In genomic region chr10:73886085-73886529, GRCh38 we compare ENCODE assay signal across 8 cellular contexts. TPM values are rescaled to one million over a fixed set of nuclear protein-coding genes. Genes with fewer than 3 reads are reported as not detected.
A peak's percentile ranks its signal among the peaks of the same experiment; 100 is the strongest.
DNase-seq lines count a peak whose midpoint lies in the region; ATAC-seq, FAIRE-seq and TF ChIP-seq lines count a peak whose summit lies in the region.

No MANE protein-coding gene starts in this region.

- no peak overlapping the region for H3K4me3 ChIP-seq in fibroblast of villous mesenchyme (ENCODE audit: low read depth, low read length)
- no peak overlapping the region for H3K4me3 ChIP-seq in thoracic aorta

- H3K4me1 ChIP-seq in thoracic aorta (ENCODE audit: control insufficient read depth in 1 of 2, low read depth in 2 of 2) = peaks cover 26 to 39% of the 10 kb centered on the region in 2 donors

- ATAC-seq in GM18505 (IDR thresholded peaks at IDR 0.05; ENCODE audit: unreplicated experiment) (peak; percentile 53), thoracic aorta (ENCODE audit: insufficient number of reproducible peaks, low FRiP score, low read depth) (peak; percentile 65)

- peak; percentile 82 for TF ChIP-seq CTCF in fibroblast of villous mesenchyme (IDR thresholded peaks at IDR 0.05; ENCODE audit: insufficient read depth, low read depth, low read length)
- TF ChIP-seq CTCF in thoracic aorta (IDR thresholded peaks at IDR 0.05) = peak; percentile 84

- H3K9me3 ChIP-seq in thoracic aorta = no peaks in the 10 kb centered on the region

- no peak for TF ChIP-seq POLR2A in GM18505 (IDR thresholded peaks at IDR 0.05; ENCODE audit: borderline replicate concordance, extremely low read depth, insufficient read depth, insufficient read length)

- no peak for FAIRE-seq in RCC 7860 (lab: Jason Lieb, UNC)

- H3K36me3 ChIP-seq in thoracic aorta = no peaks in the 10 kb centered on the region

- DNase-seq in AG08395 (ENCODE audit: low spot score) (peak; percentile 84), HK-2 (ENCODE audit: unreplicated experiment) (peak; percentile 83), RCC 7860 (ENCODE audit: low spot score) (peak; percentile 81), fibroblast of villous mesenchyme (ENCODE audit: low read depth) (peak; percentile 84), occipital lobe (lab: John Stamatoyannopoulos, UW) (peak; percentile 59), thoracic aorta (ENCODE audit: low spot score) (no peak)
- DNase-seq in activated effector memory CD4-positive, alpha-beta T cell treated with Interleukin-2 at 50 U/mL for 16 hours = peak; percentile 50

- peak overlapping the region; percentile 82 to 90 for H3K27ac ChIP-seq in thoracic aorta

- no peaks in the 10 kb centered on the region for H3K27me3 ChIP-seq in thoracic aorta (replicated peaks; ENCODE audit: insufficient read depth)

RNA-seq across cellular contexts. Expression of gene CAMK2G, which starts 11.8 kb away (rescaled TPM):
- total RNA-seq in fibroblast of villous mesenchyme = 30.6 and 36.7 TPM in 2 replicates
- 64.1 TPM for total RNA-seq in occipital lobe
- 100 to 1,000 TPM in 1 of 2 donors, 10 to 100 TPM in 1; 78.8 to 149 TPM for total RNA-seq in thoracic aorta

RNA-seq across cellular contexts. Expression of gene PLAU, which starts 24.8 kb away (rescaled TPM):
- total RNA-seq in fibroblast of villous mesenchyme (104 and 111 TPM in 2 replicates), occipital lobe (0.94 TPM), thoracic aorta (100 to 1,000 TPM in 1 of 2 donors, 1 to 10 TPM in 1; 8.1 to 100 TPM)
